Comparison of ENCODE assay signal across 1 cellular context in the genomic region with DNA sequence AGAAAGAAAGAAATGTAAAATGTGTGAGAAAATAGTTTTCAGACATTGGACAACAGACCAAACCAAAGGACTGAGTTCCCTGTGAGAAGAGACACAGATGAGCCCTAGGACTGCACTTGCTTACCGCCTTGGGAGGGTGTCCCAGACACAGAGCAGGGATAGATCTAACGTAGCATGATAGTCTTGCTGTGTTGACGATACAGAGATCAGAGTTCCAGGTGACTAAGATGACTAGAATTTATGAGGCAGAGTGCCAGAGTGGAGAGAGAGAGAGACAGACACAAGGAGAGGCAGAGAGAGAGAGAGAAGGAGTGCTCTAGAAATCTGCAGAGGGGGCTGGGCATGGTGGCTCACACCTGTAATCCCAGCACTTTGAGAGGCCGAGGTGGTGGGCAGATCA.
TF ChIP-seq lines count a peak whose summit lies in the region.

No MANE protein-coding gene starts in this region.

TF ChIP-seq in IMR-90, 13 proteins besides CTCF, POLR2A, EP300 and RAD21 (continued from another document):
- TF ChIP-seq MAFK (IDR thresholded peaks at IDR 0.05; ENCODE audit: low read depth, low read length), result no peak
- TF ChIP-seq NFE2L2 (IDR thresholded peaks at IDR 0.05; ENCODE audit: low read depth, low read length), result no peak
